Comparison of ENCODE assay signal across 20 cellular contexts in genomic region chr5:87129051-87129450, GRCh38.
"Had no signal": no experiment of that assay in that cellular context is flagged by ENCODE, and none has a peak within 500 bp of the region (broad histone marks: within the 10 kb centered on the region; RNA-seq: fewer than 3 reads in every experiment).

No MANE protein-coding gene starts in this region.

- H3K4me3 Mint-ChIP-seq: immature natural killer cell; naive thymus-derived CD4-positive, alpha-beta T cell; neural progenitor cell; T-helper 1 cell treated with Interleukin-12 subunit alpha and Interleukin-12 subunit beta and Interleukin-4 antibody, amounts not matched to agents 30 μg/mL and 1 μg/mL, for 36 hours had no signal

- H3K9ac ChIP-seq: neural progenitor cell had no signal

- H3K9me3 ChIP-seq: vagina had no signal

- H3K9me3 Mint-ChIP-seq: neural progenitor cell had no signal

- H3K27ac ChIP-seq: coronary artery, neural progenitor cell, vagina had no signal

- DNase-seq: activated CD8-positive, alpha-beta memory T cell treated with anti-CD3 and anti-CD28 coated beads for 24 hours; activated CD8-positive, alpha-beta memory T cell treated with anti-CD3 and anti-CD28 coated beads, Interleukin-2, amount 50 U/mL, for 48 hours; activated effector memory CD4-positive, alpha-beta T cell treated with Interleukin-2 at 50 U/mL for 16 hours; activated T-cell treated with anti-CD3 and anti-CD28 coated beads, Interleukin-2, amount 50 U/mL, for 48 hours; amniotic stem cell; caudate nucleus; erythroblast; immature natural killer cell; mesendoderm; stimulated activated CD4-positive, alpha-beta T cell treated with anti-CD3 and anti-CD28 coated beads, Interleukin-12 subunit alpha, Interleukin-12 subunit beta, amount 100 ng/mL, for 4 hours; stimulated activated CD8-positive, alpha-beta memory T cell treated with anti-CD3 and anti-CD28 coated beads, Interleukin-4, amount 100 ng/mL, for 48 hours; stimulated activated naive CD4-positive, alpha-beta T cell treated with Interleukin-2 at 50 U/mL for 16 hours; substantia nigra had no signal

- H3K4me3 ChIP-seq: coronary artery, neural progenitor cell, vagina had no signal

- H3K27me3 Mint-ChIP-seq: naive thymus-derived CD4-positive, alpha-beta T cell had no signal

- H3K36me3 Mint-ChIP-seq: activated naive CD4-positive, alpha-beta T cell treated with anti-CD3 and anti-CD28 coated beads, Interleukin-2, amount 50 U/mL, for 72 hours; neural progenitor cell had no signal

- H3K36me3 ChIP-seq: neural progenitor cell, vagina had no signal

- H2AFZ ChIP-seq: neural progenitor cell had no signal

- H3K27me3 ChIP-seq: neural progenitor cell, vagina had no signal

- H3K4me1 Mint-ChIP-seq: neural progenitor cell had no signal

- H3K4me2 ChIP-seq: neural progenitor cell had no signal

- H3K27ac Mint-ChIP-seq: activated naive CD4-positive, alpha-beta T cell treated with anti-CD3 and anti-CD28 coated beads, Interleukin-2, amount 50 U/mL, for 72 hours; immature natural killer cell; neural progenitor cell; T-helper 1 cell treated with Interleukin-12 subunit alpha and Interleukin-12 subunit beta and Interleukin-4 antibody, amounts not matched to agents 30 μg/mL and 1 μg/mL, for 36 hours had no signal

- ATAC-seq: activated CD4-positive, CD25-positive, alpha-beta regulatory T cell treated with anti-CD3 and anti-CD28 coated beads, Interleukin-2, amount 50 U/mL, for 24 hours; activated naive CD4-positive, alpha-beta T cell treated with anti-CD3 and anti-CD28 coated beads, Interleukin-2, amount 50 U/mL, for 72 hours; naive thymus-derived CD4-positive, alpha-beta T cell had no signal

- H3K4me1 ChIP-seq: neural progenitor cell, vagina had no signal
